Comparison of ENCODE assay signal across 8 cellular contexts in genomic region chr1:32393832-32394140, GRCh38. TPM values are rescaled to one million over a fixed set of nuclear protein-coding genes. Genes with fewer than 3 reads are reported as not detected.
DNase-seq lines count a peak whose midpoint lies in the region; ATAC-seq and TF ChIP-seq lines count a peak whose summit lies in the region.

No MANE protein-coding gene starts in this region.

- no peaks in the 10 kb centered on the region for H3K9me3 Mint-ChIP-seq in activated CD4-positive, alpha-beta T cell treated with anti-CD3 and anti-CD28 coated beads for 36 hours (ENCODE audit: low read depth)

- no peaks in the 10 kb centered on the region for H3K9me2 ChIP-seq in neural cell (ENCODE audit: insufficient read depth, low read length)

- no peaks in the 10 kb centered on the region for H3K27me3 Mint-ChIP-seq in activated CD4-positive, alpha-beta T cell treated with anti-CD3 and anti-CD28 coated beads for 36 hours

- H3K4me3 Mint-ChIP-seq in activated CD4-positive, alpha-beta T cell treated with anti-CD3 and anti-CD28 coated beads for 36 hours: peak overlapping the region; percentile 83

- peak; percentile 11 for ATAC-seq in activated CD4-positive, alpha-beta T cell treated with anti-CD3 and anti-CD28 coated beads for 36 hours
- ATAC-seq in HG03159 (IDR thresholded peaks at IDR 0.05; ENCODE audit: unreplicated experiment): peak; percentile 11

- POLR2A ChIA-PET in activated CD4-positive, alpha-beta T cell treated with anti-CD3 and anti-CD28 coated beads for 36 hours (lab: Charles Lee): interaction anchor here (0.6 to 1.7 kb wide), 12 partner anchors 10 to 305 kb away, joined by 3 to 15 read pairs (median 4); partner anchors contain the start of genes HDAC1, LCK, MARCKSL1 and RBBP4

- peaks cover 0 to 4% of the 10 kb centered on the region in 2 donors for H3K4me1 ChIP-seq in esophagus (ENCODE audit: control insufficient read depth in 2 of 2, insufficient read depth in 2 of 2, low read length in 1 of 2)

- H3K27ac ChIP-seq in WERI-Rb-1 (peak overlapping the region; percentile 88), esophagus (ENCODE audit: low read depth in 2 of 2, low read length in 1 of 2) (peak overlapping the region; percentile 86 to 98), neural cell (ENCODE audit: low read length) (peak overlapping the region; percentile 99)

- H3K9ac ChIP-seq in neural cell (ENCODE audit: low read length): peak overlapping the region; percentile 98

- CTCF ChIA-PET in activated CD4-positive, alpha-beta T cell treated with anti-CD3 and anti-CD28 coated beads for 36 hours (lab: Charles Lee): interaction anchor here (1.2 to 1.6 kb wide), 3 partner anchors 43 to 285 kb away, joined by 4 to 7 read pairs (median 5); partner anchors contain the start of gene KPNA6

- WGBS in esophagus, 2 donors: 1 to 3% methylated on average over 15 of the region's 15 CpGs

- TF ChIP-seq CTCF in WERI-Rb-1 (IDR thresholded peaks at IDR 0.05; ENCODE audit: low read depth, low read length) (no peak), neural cell (IDR thresholded peaks at IDR 0.05; ENCODE audit: poor library complexity, severe bottlenecking) (no peak)

- peaks cover 2% of the 10 kb centered on the region for H3K36me3 Mint-ChIP-seq in activated CD4-positive, alpha-beta T cell treated with anti-CD3 and anti-CD28 coated beads for 36 hours (ENCODE audit: low read depth)

- peak overlapping the region; percentile 81 for H2AFZ ChIP-seq in neural cell (ENCODE audit: low read depth, low read length)

- H3K27ac Mint-ChIP-seq in activated CD4-positive, alpha-beta T cell treated with anti-CD3 and anti-CD28 coated beads for 36 hours: peak overlapping the region; percentile 98

- H3K36me3 ChIP-seq in WERI-Rb-1 (peaks cover 44% of the 10 kb centered on the region), esophagus (ENCODE audit: control insufficient read depth in 2 of 2, insufficient read depth in 2 of 2, low read length in 1 of 2) (peaks cover 0 to 8% of the 10 kb centered on the region in 2 donors), neural cell (ENCODE audit: insufficient read depth, low read length) (peaks cover 5% of the 10 kb centered on the region)

- no peaks in the 10 kb centered on the region for H3K9me3 ChIP-seq in WERI-Rb-1 (ENCODE audit: severe bottlenecking)
- H3K9me3 ChIP-seq in esophagus (ENCODE audit: control insufficient read depth in 2 of 2, insufficient read depth in 1 of 2, low read depth in 1 of 2, low read length in 1 of 2): no peaks in the 10 kb centered on the region
- H3K9me3 ChIP-seq in neural cell (ENCODE audit: low read length): no peaks in the 10 kb centered on the region

- in situ Hi-C loops in KBM-7 (cut with MboI; ENCODE audit: low pct_unique_long_range_greater_than_20kb, low sequenced_read_pairs): no loop called here

- H3K27me3 ChIP-seq in WERI-Rb-1 (ENCODE audit: insufficient read depth, low read depth, severe bottlenecking) (no peaks in the 10 kb centered on the region), esophagus (ENCODE audit: control insufficient read depth in 1 of 2, insufficient read depth in 2 of 2, low read length in 2 of 2) (no peaks in the 10 kb centered on the region), neural cell (ENCODE audit: insufficient read depth, low read depth, low read length) (no peaks in the 10 kb centered on the region)

- intact Hi-C loops in activated CD4-positive, alpha-beta T cell treated with anti-CD3 and anti-CD28 coated beads for 36 hours (cut with DNase I, micrococcal nuclease): loop anchor here (1.0 to 10.0 kb wide), 14 partner anchors 42 to 749 kb away; partner anchors contain the start of genes CCDC28B (in 1 of the 2), EIF3I (in 1 of the 2), HDAC1 (in 1 of the 2) and IQCC (in 1 of the 2)

- H3F3A ChIP-seq in neural cell (ENCODE audit: insufficient read depth, low read length, poor library complexity, severe bottlenecking): peaks cover 4% of the 10 kb centered on the region

- H3K4me2 ChIP-seq in neural cell (ENCODE audit: low read length): peak overlapping the region; percentile 99

- TF ChIP-seq RAD21 in neural cell (conservative IDR thresholded peaks at IDR 0.05): no peak

- peaks cover 55% of the 10 kb centered on the region for H3K79me2 ChIP-seq in neural cell (replicated peaks; ENCODE audit: insufficient read depth, low read length)

- peaks cover 19% of the 10 kb centered on the region for H3K4me1 Mint-ChIP-seq in activated CD4-positive, alpha-beta T cell treated with anti-CD3 and anti-CD28 coated beads for 36 hours

- H3K4me3 ChIP-seq in WERI-Rb-1 (ENCODE audit: low read depth, low read length) (peak overlapping the region; percentile 65), esophagus (ENCODE audit: low read depth in 1 of 2, low read length in 2 of 2) (peak overlapping the region; percentile 98), neural cell (ENCODE audit: low read length) (peak overlapping the region; percentile 81)

- no peaks in the 10 kb centered on the region for H4K20me1 ChIP-seq in neural cell (ENCODE audit: insufficient read depth)

- DNase-seq in activated CD4-positive, alpha-beta T cell treated with anti-CD3 and anti-CD28 coated beads for 36 hours: peak; percentile 64
- no peak for DNase-seq in activated CD4-positive, alpha-beta T cell treated with anti-CD3 and anti-CD28 coated beads for 48 hours
- peak; percentile 51 for DNase-seq in WERI-Rb-1
- DNase-seq in NCI-H526 treated with DMSO at 0.1 percent for 48 hours (lab: John Stamatoyannopoulos, UW): no peak
- DNase-seq in KBM-7: no peak

- no peak for TF ChIP-seq EP300 in neural cell (conservative IDR thresholded peaks at IDR 0.05; ENCODE audit: poor library complexity, severe bottlenecking)

TF ChIP-seq in neural cell, 6 proteins besides CTCF, POLR2A, EP300 and RAD21:
- TF ChIP-seq MXI1 (conservative IDR thresholded peaks at IDR 0.05; ENCODE audit: poor library complexity, severe bottlenecking) (no peak), REST (IDR thresholded peaks at IDR 0.05; ENCODE audit: borderline replicate concordance) (peak; percentile 66), POLR2AphosphoS5 (IDR thresholded peaks at IDR 0.05) (no peak)

RNA-seq across cellular contexts. Expression of gene BSDC1, which starts 0.5 kb away (rescaled TPM):
- 10 to 100 TPM; 29.4 to 36.9 TPM for total RNA-seq in activated CD4-positive, alpha-beta T cell treated with anti-CD3 and anti-CD28 coated beads for 36 hours
- 10 to 100 TPM; 24.1 to 26.9 TPM for polyA plus RNA-seq in esophagus
- polyA plus RNA-seq in neural cell: 158 and 189 TPM in 2 replicates
- polyA minus RNA-seq in neural cell: 133 and 157 TPM in 2 replicates

RNA-seq across cellular contexts. Expression of gene TSSK3, which starts 31.4 kb away (rescaled TPM):
- total RNA-seq in activated CD4-positive, alpha-beta T cell treated with anti-CD3 and anti-CD28 coated beads for 36 hours: 1 to 10 TPM in 1 of 2 experiments, under 1 TPM in 1; 0.76 to 1.6 TPM
- polyA plus RNA-seq in esophagus (under 1 TPM; 0.15 to 0.53 TPM), neural cell (not detected in 2 replicates)
- polyA minus RNA-seq in neural cell: 1.2 TPM in 1 of 2 replicates, not detected in the other

RNA-seq across cellular contexts. Expression of gene FAM229A, which starts 31.5 kb away (rescaled TPM):
- 1 to 10 TPM; 3.1 to 3.3 TPM for total RNA-seq in activated CD4-positive, alpha-beta T cell treated with anti-CD3 and anti-CD28 coated beads for 36 hours
- polyA plus RNA-seq in esophagus (1 to 10 TPM; 2.9 to 5.9 TPM), neural cell (6.1 and 11.7 TPM in 2 replicates)
- polyA minus RNA-seq in neural cell: 4.6 TPM in 2 replicates

RNA-seq across cellular contexts. Expression of gene MARCKSL1, which starts 57.8 kb away (rescaled TPM):
- 10 to 100 TPM; 27.0 to 29.3 TPM for total RNA-seq in activated CD4-positive, alpha-beta T cell treated with anti-CD3 and anti-CD28 coated beads for 36 hours
- polyA plus RNA-seq in esophagus (1 to 10 TPM; 3.6 to 6.0 TPM), neural cell (694 and 739 TPM in 2 replicates)
- polyA minus RNA-seq in neural cell: 393 and 412 TPM in 2 replicates

Comparison
In these comparisons a context has a peak if more than half of its experiments do, and no peak if none do; other contexts are left out.
1. DNase-seq: peak in activated CD4-positive, alpha-beta T cell treated with anti-CD3 and anti-CD28 coated beads for 36 hours (single experiment) and WERI-Rb-1 (single experiment); none in activated CD4-positive, alpha-beta T cell treated with anti-CD3 and anti-CD28 coated beads for 48 hours (single experiment), NCI-H526 treated with DMSO at 0.1 percent for 48 hours (single experiment) and KBM-7 (single experiment).
2. Peak in every context shown above with its lines, with median percentiles within 50 percentile points of each other: H3K27ac ChIP-seq and H3K4me3 ChIP-seq.